ENCODE assay signal across 8 cellular contexts in genomic region chr6:28142446-28142845, GRCh38. TPM values are rescaled to one million over a fixed set of nuclear protein-coding genes. Genes with fewer than 3 reads are reported as not detected.
DNase-seq lines count a peak whose midpoint lies in the region; ATAC-seq and TF ChIP-seq lines count a peak whose summit lies in the region.

No MANE protein-coding gene starts in this region.

- no peaks in the 10 kb centered on the region for H4K20me1 ChIP-seq in IMR-90 (ENCODE audit: insufficient read depth, low read length)

- no peak overlapping the region for H3K27ac ChIP-seq in IMR-90 (ENCODE audit: insufficient read depth, low read length)
- H3K27ac ChIP-seq in breast epithelium: no peak overlapping the region
- no peak overlapping the region for H3K27ac ChIP-seq in mucosa of rectum (ENCODE audit: low read depth in 2 of 2, low read length in 2 of 2)

- H3K18ac ChIP-seq in IMR-90 (ENCODE audit: low read depth, low read length): no peak overlapping the region

- H2AFZ ChIP-seq in IMR-90 (replicated peaks; ENCODE audit: low read length, poor library complexity): no peak overlapping the region

- 0 out of 2 replicates have a peak, but pooled peaks cover 2% of the 10 kb centered on the region for H3K9me1 ChIP-seq in IMR-90 (ENCODE audit: insufficient read depth, low read length)

- H3K79me1 ChIP-seq in IMR-90 (ENCODE audit: low read depth in 1 of 2, low read length in 2 of 2): peaks cover 3 to 32% of the 10 kb centered on the region in 2 experiments

- H3K9me3 ChIP-seq in IMR-90 (ENCODE audit: control insufficient read depth, insufficient read depth, low read length) (no peaks in the 10 kb centered on the region), breast epithelium (no peaks in the 10 kb centered on the region), mucosa of rectum (ENCODE audit: control insufficient read depth in 2 of 2, low read length in 2 of 2) (no peaks in the 10 kb centered on the region)

- H2AK5ac ChIP-seq in IMR-90 (ENCODE audit: low read depth, low read length): no peak overlapping the region

- DNase-seq in AG09309 (ENCODE audit: low read depth) (no peak), IMR-90 (peak; percentile 25), breast epithelium (ENCODE audit: low spot score in 2 of 2) (no peak), NCI-H345 (lab: John Stamatoyannopoulos, UW) (no peak), activated gamma-delta T cell (lab: John Stamatoyannopoulos, UW) (no peak), NCI-H69 (lab: John Stamatoyannopoulos, UW) (no peak), mesenteric fat pad (ENCODE audit: low spot score) (no peak)

- no peak for TF ChIP-seq POLR2A in IMR-90 (IDR thresholded peaks at IDR 0.05; ENCODE audit: low read depth, low read length)
- TF ChIP-seq POLR2A in breast epithelium (IDR thresholded peaks at IDR 0.05): no peak

- peak overlapping the region; percentile 94 for H3K9ac ChIP-seq in IMR-90 (ENCODE audit: low read depth, low read length)
- H3K9ac ChIP-seq in mucosa of rectum (ENCODE audit: low read depth in 1 of 2, low read length in 2 of 2): peak overlapping the region; percentile 71 to 83

- no peak overlapping the region for H2AK9ac ChIP-seq in IMR-90 (replicated peaks; ENCODE audit: low read depth, low read length, poor library complexity)

- H3K27me3 ChIP-seq in IMR-90 (ENCODE audit: control insufficient read depth, insufficient read depth, low read length) (no peaks in the 10 kb centered on the region), breast epithelium (no peaks in the 10 kb centered on the region), mucosa of rectum (ENCODE audit: control insufficient read depth in 2 of 2, insufficient read depth in 2 of 2, low read length in 2 of 2) (no peaks in the 10 kb centered on the region)

- H3K4ac ChIP-seq in IMR-90 (ENCODE audit: low read depth, low read length): no peak overlapping the region

- WGBS in IMR-90 (ENCODE audit: extremely low coverage in 2 of 2, insufficient read length in 1 of 2), 2 experiments: no CpG with 5 or more reads among the region's 4 CpGs

- H4K91ac ChIP-seq in IMR-90 (ENCODE audit: insufficient read depth, low read depth, low read length): no peak overlapping the region

- H4K5ac ChIP-seq in IMR-90 (ENCODE audit: low read depth, low read length): peak overlapping the region; percentile 93

- H3K4me3 ChIP-seq in AG09309 (ENCODE audit: control insufficient read depth, low read depth, low read length) (peak overlapping the region; percentile 97), IMR-90 (ENCODE audit: insufficient read depth, low read depth, low read length) (peak overlapping the region; percentile 73), breast epithelium (peak overlapping the region; percentile 86 to 93 (median 92)), mucosa of rectum (ENCODE audit: low read length in 2 of 2) (peak overlapping the region; percentile 94 to 97)

- H3K4me2 ChIP-seq in IMR-90 (ENCODE audit: low read depth, low read length): peak overlapping the region; percentile 98

- H3K56ac ChIP-seq in IMR-90 (ENCODE audit: extremely low read depth, insufficient read depth, low read length): peak overlapping the region; percentile 79; the same call in 1 of the 2 replicates

- peaks cover 2% of the 10 kb centered on the region; the same call in 1 of the 2 replicates for H3K4me1 ChIP-seq in IMR-90 (ENCODE audit: control insufficient read depth, insufficient read depth, low read length)
- H3K4me1 ChIP-seq in breast epithelium: peaks cover 0 to 13% of the 10 kb centered on the region in 2 donors
- H3K4me1 ChIP-seq in mucosa of rectum (ENCODE audit: control insufficient read depth in 2 of 2, insufficient read depth in 2 of 2, low read length in 2 of 2): peaks cover 13 to 19% of the 10 kb centered on the region in 2 donors

- H2BK120ac ChIP-seq in IMR-90 (ENCODE audit: low read depth, low read length): no peak overlapping the region

- no TSS peak for BruUV-seq in IMR-90 (replicated peaks; lab: Mats Ljungman, UMichigan)

- peak overlapping the region in 1 of 2 experiments; percentile 56; a peak in 2 of 4 replicates for H4K8ac ChIP-seq in IMR-90 (ENCODE audit: low read depth in 2 of 2, low read length in 2 of 2)

- CTCF ChIA-PET in IMR-90 (lab: Yijun Ruan, JAX): interaction anchor here (1.0 to 1.8 kb wide), 3 partner anchors 12 to 214 kb away, joined by 3 to 6 read pairs (median 3); no protein-coding TSS in a partner anchor

- POLR2A ChIA-PET in IMR-90 (lab: Charles Lee; ENCODE audit: unreplicated experiment): no interaction called here

- H2BK15ac ChIP-seq in IMR-90 (ENCODE audit: low read depth, low read length): no peak overlapping the region

- H3K23ac ChIP-seq in IMR-90 (ENCODE audit: low read depth, low read length): no peak overlapping the region

- TF ChIP-seq CTCF in AG09309 (IDR thresholded peaks at IDR 0.05; ENCODE audit: control insufficient read depth, insufficient read depth, low read depth, low read length, missing control alignments): no peak
- TF ChIP-seq CTCF in IMR-90 (conservative IDR thresholded peaks at IDR 0.05; ENCODE audit: low read depth, low read length): no peak
- TF ChIP-seq CTCF in breast epithelium (IDR thresholded peaks at IDR 0.05): no peak

- dilution Hi-C loops in IMR-90 (cut with HindIII; ENCODE audit: low sequenced_read_pairs, unreplicated experiment): no loop called here

- intact Hi-C loops in IMR-90 (cut with micrococcal nuclease): no loop called here
- intact Hi-C loops in breast epithelium (cut with DNase I; ENCODE audit: low total_unique reads): loop anchor here (5.0 kb wide), 1 partner anchor 335 kb away; a partner anchor contains a TSS

- TF ChIP-seq RAD21 in IMR-90 (IDR thresholded peaks at IDR 0.05; ENCODE audit: low read length): no peak

- H3K36me3 ChIP-seq in IMR-90 (ENCODE audit: control insufficient read depth, insufficient read depth, low read length): peaks cover 2% of the 10 kb centered on the region; the same call in 1 of the 2 replicates
- H3K36me3 ChIP-seq in breast epithelium: no peaks in the 10 kb centered on the region
- H3K36me3 ChIP-seq in mucosa of rectum (ENCODE audit: control insufficient read depth in 2 of 2, insufficient read depth in 2 of 2, low read length in 2 of 2): peaks cover 6 to 7% of the 10 kb centered on the region in 2 donors

- no peak for ATAC-seq in IMR-90 (ENCODE audit: low read depth)

- in situ Hi-C loops in IMR-90 (cut with MboI; ENCODE audit: low sequenced_read_pairs): loop anchor here (10.0 kb wide), 1 partner anchor 72 kb away; no protein-coding TSS in a partner anchor

- no peak overlapping the region for H2BK20ac ChIP-seq in IMR-90 (ENCODE audit: low read depth, low read length)

- H2BK5ac ChIP-seq in IMR-90 (ENCODE audit: low read depth, low read length, poor library complexity, severe bottlenecking): peak overlapping the region; percentile 68

- H3K14ac ChIP-seq in IMR-90 (replicated peaks; ENCODE audit: low read depth, low read length): no peak overlapping the region

TF ChIP-seq in IMR-90, 13 proteins besides CTCF, POLR2A, EP300 and RAD21:
- TF ChIP-seq MAFK (IDR thresholded peaks at IDR 0.05; ENCODE audit: low read depth, low read length) (no peak), MAZ (IDR thresholded peaks at IDR 0.05; ENCODE audit: borderline replicate concordance, low read depth, low read length) (no peak), FOS (IDR thresholded peaks at IDR 0.05; ENCODE audit: low read depth, low read length) (no peak)
- TF ChIP-seq, protein P1, sequence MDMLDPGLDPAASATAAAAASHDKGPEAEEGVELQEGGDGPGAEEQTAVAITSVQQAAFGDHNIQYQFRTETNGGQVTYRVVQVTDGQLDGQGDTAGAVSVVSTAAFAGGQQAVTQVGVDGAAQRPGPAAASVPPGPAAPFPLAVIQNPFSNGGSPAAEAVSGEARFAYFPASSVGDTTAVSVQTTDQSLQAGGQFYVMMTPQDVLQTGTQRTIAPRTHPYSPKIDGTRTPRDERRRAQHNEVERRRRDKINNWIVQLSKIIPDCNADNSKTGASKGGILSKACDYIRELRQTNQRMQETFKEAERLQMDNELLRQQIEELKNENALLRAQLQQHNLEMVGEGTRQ (IDR thresholded peaks at IDR 0.05; ENCODE audit: low read depth, low read length): no peak

RNA-seq across cellular contexts. Expression of gene ZKSCAN8, which starts 0.8 kb away (rescaled TPM):
- total RNA-seq in IMR-90 (2012; rRNA removed): 15.0 and 22.8 TPM in 2 replicates
- polyA plus RNA-seq in IMR-90 (2012; rRNA removed): 4.5 and 8.3 TPM in 2 replicates
- polyA plus RNA-seq in IMR-90 (2012; cell fraction: cytosol; rRNA removed): 1.0 and 1.5 TPM in 2 replicates
- polyA plus RNA-seq in IMR-90 (2012; cell fraction: nucleus; rRNA removed; ENCODE audit: low replicate concordance): 4.6 and 32.4 TPM in 2 replicates
- 10 to 100 TPM; 21.9 to 33.8 (median 22.9) TPM for total RNA-seq in breast epithelium
- total RNA-seq in mesenteric fat pad: 15.1 TPM

RNA-seq across cellular contexts. Expression of gene ZSCAN16, which starts 18.0 kb away (rescaled TPM):
- 2.5 and 3.0 TPM in 2 replicates for total RNA-seq in IMR-90 (2012; rRNA removed)
- 1.7 and 1.8 TPM in 2 replicates for polyA plus RNA-seq in IMR-90 (2012; rRNA removed)
- 0.43 and 0.80 TPM in 2 replicates for polyA plus RNA-seq in IMR-90 (2012; cell fraction: cytosol; rRNA removed)
- 0.99 and 2.2 TPM in 2 replicates for polyA plus RNA-seq in IMR-90 (2012; cell fraction: nucleus; rRNA removed; ENCODE audit: low replicate concordance)
- total RNA-seq in breast epithelium: 1 to 10 TPM; 2.7 to 9.8 (median 9.7) TPM
- total RNA-seq in mesenteric fat pad: 3.4 TPM
